ENCODE assay signal across 27 cellular contexts in the genomic region with DNA sequence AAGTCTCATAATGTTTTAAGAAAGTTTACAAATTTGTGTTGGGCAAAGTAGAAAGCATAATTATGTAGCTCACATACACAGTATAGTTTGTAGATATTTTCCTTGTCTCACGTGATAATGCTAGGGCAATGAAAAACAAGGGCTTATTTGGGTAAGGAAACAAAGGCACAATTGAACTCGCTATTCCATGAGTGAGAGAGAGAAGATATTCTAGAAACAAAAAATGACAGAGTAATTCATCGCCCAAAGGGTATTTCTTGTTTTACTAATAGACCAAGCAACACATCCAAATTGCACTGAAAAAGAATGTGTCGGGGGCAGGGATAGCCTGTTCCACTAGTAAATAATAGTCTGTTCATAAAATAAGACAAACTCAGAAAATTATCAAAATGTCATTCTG. TPM values are rescaled to one million over a fixed set of nuclear protein-coding genes. Genes with fewer than 3 reads are reported as not detected.
DNase-seq lines count a peak whose midpoint lies in the region; FAIRE-seq and TF ChIP-seq lines count a peak whose summit lies in the region.
"Had no signal": no experiment of that assay in that cellular context is flagged by ENCODE, and none has a peak within 500 bp of the region (broad histone marks: within the 10 kb centered on the region; RNA-seq: fewer than 3 reads in every experiment).

No MANE protein-coding gene starts in this region.

- no peak for DNase-seq in frontal cortex (ENCODE audit: low spot score in 2 of 2)
- DNase-seq in middle frontal gyrus (ENCODE audit: extremely low spot score, low spot score) = peak; percentile 11
- DNase-seq in superior temporal gyrus (ENCODE audit: extremely low spot score) = peak; percentile 74
- no peak for DNase-seq in activated T-cell treated with anti-CD3 and anti-CD28 coated beads for 4 hours
- DNase-seq in adrenal gland = no peak
- no peak for DNase-seq in AG08395 (ENCODE audit: low spot score)
- no peak for DNase-seq in DMS114 treated with DMSO at 0.1 percent for 48 hours (lab: John Stamatoyannopoulos, UW; ENCODE audit: unreplicated experiment)
- DNase-seq: CD4-positive, alpha-beta T cell; COR-L47; DMS153; GM23248; H9; HFFc6; KG1; NCI-H1105; NCI-H2081; NCI-H2171; NCI-H524 treated with DMSO at 0.1 percent for 48 hours; OCI-M1; SJCRH30 had no signal

- H3K27ac ChIP-seq in angular gyrus (ENCODE audit: low read depth, low read length) = peak overlapping the region; percentile 80
- H3K27ac ChIP-seq in adrenal gland = no peak overlapping the region
- H3K27ac ChIP-seq: BLaER1, GM23248, SJCRH30 had no signal

- no peaks in the 10 kb centered on the region for H3K9me3 ChIP-seq in adrenal gland (replicated peaks in 1 of 3)
- H3K9me3 ChIP-seq: BLaER1, SJCRH30 had no signal

- H3K27me3 ChIP-seq in adrenal gland = peaks cover 3% of the 10 kb centered on the region
- H3K27me3 ChIP-seq: SJCRH30 had no signal

- TF ChIP-seq POLR2A in adrenal gland (IDR thresholded peaks at IDR 0.05) = no peak

- peak; percentile 36 for FAIRE-seq in frontal cortex (lab: Jason Lieb, UNC)
- FAIRE-seq: GM12891, RCC 7860 had no signal

- intact Hi-C loops in adrenal gland (cut with DNase I) = no loop called here

- H3K36me3 ChIP-seq in adrenal gland (replicated peaks in 1 of 2) = no peaks in the 10 kb centered on the region

- no peaks in the 10 kb centered on the region for H3K4me1 ChIP-seq in adrenal gland (replicated peaks in 1 of 2)
- H3K4me1 ChIP-seq: BLaER1, SJCRH30 had no signal

- no peak overlapping the region for H3K4me3 ChIP-seq in adrenal gland
- H3K4me3 ChIP-seq: BLaER1, GM23248, SJCRH30 had no signal

- no peak for TF ChIP-seq CTCF in adrenal gland (IDR thresholded peaks at IDR 0.05)

- 77 to 99% (median 93%) methylated on average over 4 of the region's 4 CpGs for WGBS in adrenal gland, 4 donors

RNA-seq across cellular contexts. Expression of a gene that starts 3.6 kb away (rescaled TPM):
- total RNA-seq in frontal cortex (not detected), adrenal gland (under 1 TPM in 1 of 8 donors, not detected in 7; 0.14 TPM)
- not detected for polyA plus RNA-seq in adrenal gland
- total RNA-seq: CD4-positive, alpha-beta T cell; G401; GM23248; H9; HFFc6; HT1080; SJCRH30 had no signal
- polyA plus RNA-seq: GM23248 had no signal

RNA-seq across cellular contexts. Expression of a gene that starts 16.2 kb away (rescaled TPM):
- total RNA-seq in frontal cortex (16.7 TPM), adrenal gland (1 to 10 TPM; 1.1 to 6.8 (median 5.0) TPM)
- polyA plus RNA-seq in adrenal gland = 1 to 10 TPM; 4.2 to 5.7 (median 5.2) TPM

RNA-seq across cellular contexts. Expression of a gene that starts 49.2 kb away (rescaled TPM):
- total RNA-seq in frontal cortex = 0.82 TPM
- 1 to 10 TPM in 7 of 8 donors, under 1 TPM in 1; 0.39 to 4.2 (median 2.2) TPM for total RNA-seq in adrenal gland
- polyA plus RNA-seq in adrenal gland = 1 to 10 TPM in 1 of 3 donors, under 1 TPM in 2; 0.75 to 1.5 (median 0.91) TPM
- total RNA-seq: A673, G401, H9 had no signal
- polyA plus RNA-seq: GM23248 had no signal

Comparison
In these comparisons a context has a peak if more than half of its experiments do, and no peak if none do; other contexts are left out.
1. DNase-seq: peak in middle frontal gyrus (single experiment) and superior temporal gyrus (single experiment); none in frontal cortex (0 of 2), activated T-cell treated with anti-CD3 and anti-CD28 coated beads for 4 hours (single experiment), adrenal gland (0 of 7), AG08395 (single experiment) and DMS114 treated with DMSO at 0.1 percent for 48 hours (single experiment).